Comparison of ENCODE assay signal across 8 cellular contexts in the genomic region with DNA sequence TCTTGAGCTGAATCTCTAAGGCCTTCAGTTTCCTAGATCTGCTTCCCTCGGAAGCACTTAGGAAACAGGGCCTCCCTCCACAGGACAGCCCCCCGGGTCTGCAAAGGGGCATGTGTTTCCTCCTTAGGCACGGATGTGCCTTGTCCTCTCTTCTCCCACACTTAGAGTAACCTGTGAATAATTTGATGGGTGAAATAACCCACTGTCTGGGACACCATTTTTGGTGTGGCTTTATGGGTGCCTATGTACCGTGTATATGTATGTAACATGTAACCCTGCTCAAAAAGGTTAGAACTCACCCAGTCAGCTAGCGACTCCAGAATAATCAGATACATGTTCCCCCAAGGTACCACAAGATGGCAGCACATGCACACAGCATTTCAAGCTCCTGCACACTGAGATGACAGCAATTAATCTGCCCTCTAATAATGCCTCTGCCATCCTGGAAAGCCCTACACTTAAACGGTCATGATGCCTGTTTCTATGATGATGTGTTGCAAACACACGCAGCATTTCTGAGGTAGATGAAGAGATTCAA.
DNase-seq lines count a peak whose midpoint lies in the region; ATAC-seq and TF ChIP-seq lines count a peak whose summit lies in the region.

No MANE protein-coding gene starts in this region.

- DNase-seq in DMS79 treated with DMSO at 0.1 percent for 48 hours (lab: John Stamatoyannopoulos, UW) (peak; percentile 88), M059J (ENCODE audit: low read depth) (peak; percentile 92), RPMI8226 (peak; percentile 79), fibroblast of the conjunctiva (ENCODE audit: low read depth) (peak; percentile 88), occipital lobe (lab: John Stamatoyannopoulos, UW) (peak; percentile 23), thoracic aorta (ENCODE audit: low spot score) (no peak)
- peak; percentile 42 to 50 for DNase-seq in activated T-helper 1 cell treated with anti-CD3 and anti-CD28 coated beads, Interleukin-2, amount 50 U/mL, for 16 hours (ENCODE audit: low read depth in 1 of 2, low spot score in 1 of 2)

- ATAC-seq in GM21737 (IDR thresholded peaks at IDR 0.05; ENCODE audit: unreplicated experiment) (peak; percentile 63), thoracic aorta (ENCODE audit: insufficient number of reproducible peaks, low FRiP score, low read depth) (peak; percentile 76)

- H3K36me3 ChIP-seq in thoracic aorta = no peaks in the 10 kb centered on the region

- H3K9me3 ChIP-seq in thoracic aorta = no peaks in the 10 kb centered on the region

- H3K4me3 ChIP-seq in thoracic aorta = no peak overlapping the region

- no peak overlapping the region for H3K27ac ChIP-seq in thoracic aorta

- no peaks in the 10 kb centered on the region for H3K27me3 ChIP-seq in thoracic aorta (replicated peaks; ENCODE audit: insufficient read depth)

- H3K4me1 ChIP-seq in thoracic aorta (ENCODE audit: control insufficient read depth in 1 of 2, low read depth in 2 of 2) = peaks cover 0 to 7% of the 10 kb centered on the region in 2 donors

- peak; percentile 61 for TF ChIP-seq CTCF in thoracic aorta (IDR thresholded peaks at IDR 0.05)
